Comparison of ENCODE assay signal across 8 cellular contexts in the genomic region with DNA sequence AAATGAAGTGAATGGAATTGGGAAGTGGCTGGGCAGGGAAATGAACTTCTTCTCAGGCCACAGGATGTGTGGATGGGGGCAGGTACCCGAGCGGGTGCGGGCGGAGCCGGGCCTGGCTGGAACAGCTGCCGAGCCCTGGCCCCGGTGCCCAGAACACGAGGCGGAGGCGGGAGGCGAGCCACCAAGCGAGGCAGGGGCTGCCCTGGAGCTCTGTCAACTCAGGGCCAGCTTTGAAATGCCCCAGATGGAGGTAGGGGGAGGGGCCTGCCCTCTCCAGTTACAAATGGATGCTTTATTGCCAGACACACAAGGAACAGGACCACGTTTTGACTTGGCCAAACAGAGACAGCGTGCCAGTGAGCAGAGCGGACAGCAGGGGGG.
A peak's percentile ranks its signal among the peaks of the same experiment; 100 is the strongest.
DNase-seq lines count a peak whose midpoint lies in the region; ATAC-seq lines count a peak whose summit lies in the region.

No MANE protein-coding gene starts in this region.

- H3K4me1 ChIP-seq in BLaER1 treated with 17β-estradiol and CSF1 and Interleukin-3, amounts not matched to agents 10 nM and 100 nM = peaks cover 35 to 57% (median 51%) of the 10 kb centered on the region in 10 experiments

- DNase-seq in NCI-H69 (lab: John Stamatoyannopoulos, UW) = peak; percentile 91
- peak; percentile 72 for DNase-seq in Right ventricle myocardium superior
- peak; percentile 64 to 96 (median 76) for DNase-seq in posterior cingulate gyrus
- no peak for DNase-seq in NCI-H774 (lab: John Stamatoyannopoulos, UW)
- no peak for DNase-seq in stimulated activated CD4-positive, alpha-beta T cell treated with anti-CD3 and anti-CD28 coated beads, Interleukin-1b, Interleukin-23, amount 100 ng/mL, for 48 hours
- no peak for DNase-seq in cerebellar nuclear complex (lab: John Stamatoyannopoulos, UW)

- peak; percentile 57 for ATAC-seq in Right ventricle myocardium superior (ENCODE audit: poor library complexity)
- ATAC-seq in GM21515 (IDR thresholded peaks at IDR 0.05; ENCODE audit: unreplicated experiment) = no peak

- 0 out of 20 replicates have a peak overlapping the region, but pooled peaks of 1 of the 10 experiments have one; percentile 10 for H3K4me3 ChIP-seq in BLaER1 treated with 17β-estradiol and CSF1 and Interleukin-3, amounts not matched to agents 10 nM and 100 nM

- peak overlapping the region; percentile 75 to 94 (median 86) for H3K27ac ChIP-seq in BLaER1 treated with 17β-estradiol and CSF1 and Interleukin-3, amounts not matched to agents 10 nM and 100 nM

- H3K9me3 ChIP-seq in BLaER1 treated with 17β-estradiol and CSF1 and Interleukin-3, amounts not matched to agents 10 nM and 100 nM (replicated peaks in 1 of 11) = peaks cover 0 to 10% (median 8%) of the 10 kb centered on the region in 11 experiments; a peak in 13 of 22 replicates

- H3K4me2 ChIP-seq in BLaER1 treated with 17β-estradiol and CSF1 and Interleukin-3, amounts not matched to agents 10 nM and 100 nM = peak overlapping the region; percentile 71 to 92 (median 81)

- no peaks in the 10 kb centered on the region for H4K20me1 ChIP-seq in BLaER1 treated with 17β-estradiol and CSF1 and Interleukin-3, amounts not matched to agents 10 nM and 100 nM

- peak overlapping the region; percentile 34 to 76 (median 66) for H3K9ac ChIP-seq in BLaER1 treated with 17β-estradiol and CSF1 and Interleukin-3, amounts not matched to agents 10 nM and 100 nM

- H3K36me3 ChIP-seq in BLaER1 treated with 17β-estradiol and CSF1 and Interleukin-3, amounts not matched to agents 10 nM and 100 nM = peaks cover 0 to 33% (median 15%) of the 10 kb centered on the region in 11 experiments; a peak in 13 of 22 replicates

- intact Hi-C loops in Right ventricle myocardium superior (cut with DNase I) = no loop called here
- intact Hi-C loops in posterior cingulate gyrus (cut with DNase I) = no loop called here

- no peaks in the 10 kb centered on the region for H3K27me3 ChIP-seq in BLaER1 treated with 17β-estradiol and CSF1 and Interleukin-3, amounts not matched to agents 10 nM and 100 nM

Comparison
In these comparisons a context has a peak if more than half of its experiments do, and no peak if none do; other contexts are left out.
1. DNase-seq: peak in NCI-H69 (single experiment), Right ventricle myocardium superior (single experiment) and posterior cingulate gyrus (10 of 10); none in NCI-H774 (single experiment), stimulated activated CD4-positive, alpha-beta T cell treated with anti-CD3 and anti-CD28 coated beads, Interleukin-1b, Interleukin-23, amount 100 ng/mL, for 48 hours (single experiment) and cerebellar nuclear complex (0 of 2).